Comparison of ENCODE assay signal across 9 cellular contexts in genomic region chr1:47437518-47438320, GRCh38. TPM values are rescaled to one million over a fixed set of nuclear protein-coding genes. Genes with fewer than 3 reads are reported as not detected.
DNase-seq lines count a peak whose midpoint lies in the region; ATAC-seq and FAIRE-seq lines count a peak whose summit lies in the region.
"Had no signal": no experiment of that assay in that cellular context is flagged by ENCODE, and none has a peak within 500 bp of the region (broad histone marks: within the 10 kb centered on the region; RNA-seq: fewer than 3 reads in every experiment).

Gene FOXD2 (plus strand): TSS chr1:47438044. CDS start chr1:47438136, 92 bp downstream.

- H3K4me3 Mint-ChIP-seq in memory B cell, result peak within 1 kb of the TSS; percentile 89

- peaks cover 26% of the 10 kb centered on the region for H3K4me1 ChIP-seq in ectodermal cell (ENCODE audit: control insufficient read depth, insufficient read depth, low read length)

- H3K27me3 Mint-ChIP-seq in memory B cell, result peaks cover 7% of the 10 kb centered on the region

- no peaks in the 10 kb centered on the region for H3K9me3 ChIP-seq in ectodermal cell (ENCODE audit: control insufficient read depth, low read length)

- H3K4me3 ChIP-seq in ectodermal cell (ENCODE audit: insufficient read depth, low read depth, low read length), result peak within 1 kb of the TSS; percentile 50

- H3K36me3 ChIP-seq in ectodermal cell (ENCODE audit: control insufficient read depth, insufficient read depth, low read length), result no peaks in the 10 kb centered on the region

- WGBS in ectodermal cell, 2 experiments, result 0 to 1% methylated on average over 94 of the region's 94 CpGs

- ATAC-seq in HG03439 (IDR thresholded peaks at IDR 0.05; ENCODE audit: unreplicated experiment) (peak; percentile 85), memory B cell (ENCODE audit: low read depth) (peak; percentile 85)

- peaks cover 100% of the 10 kb centered on the region for H3K27me3 ChIP-seq in ectodermal cell (ENCODE audit: control insufficient read depth, insufficient read depth, low read length, poor library complexity, severe bottlenecking)

- no peak within 1 kb of the TSS for H3K27ac Mint-ChIP-seq in memory B cell

- no peak within 1 kb of the TSS for H3K27ac ChIP-seq in ectodermal cell (ENCODE audit: insufficient read depth, low read depth, low read length, poor library complexity, severe bottlenecking)

- DNase-seq in CD1c-positive myeloid dendritic cell (ENCODE audit: extremely low spot score), result peak; percentile 93
- DNase-seq in GM19239 (ENCODE audit: insufficient read length, low spot score), result peak; percentile 99
- peak; percentile 81 to 97 for DNase-seq in NCI-H526 (lab: John Stamatoyannopoulos, UW)
- peak; percentile 77 to 94 for DNase-seq in activated CD4-positive, alpha-beta T cell treated with anti-CD3 and anti-CD28 coated beads, Interleukin-2, amount 50 U/mL, for 24 hours (ENCODE audit: low read depth in 1 of 2, low spot score in 1 of 2)
- DNase-seq in memory B cell (ENCODE audit: low spot score in 2 of 2), result peak; percentile 95 to 99
- peak; percentile 90 for DNase-seq in stimulated activated CD8-positive, alpha-beta memory T cell treated with anti-CD3 and anti-CD28 coated beads, Interleukin-12 subunit alpha, Interleukin-12 subunit beta, amount 100 ng/mL, for 4 hours (ENCODE audit: low read depth)

- FAIRE-seq in GM19239 (lab: Jason Lieb, UNC), result peak; percentile 93
- FAIRE-seq: islet of Langerhans had no signal

- H3K36me3 Mint-ChIP-seq in memory B cell, result no peaks in the 10 kb centered on the region

- peaks cover 20% of the 10 kb centered on the region for H3K4me1 Mint-ChIP-seq in memory B cell

- no peaks in the 10 kb centered on the region for H3K9me3 Mint-ChIP-seq in memory B cell

RNA-seq across cellular contexts. Expression of gene FOXD2, which starts in this region (rescaled TPM):
- not detected for polyA plus RNA-seq in ectodermal cell (2013, experiment 1 of 4)
- polyA plus RNA-seq in ectodermal cell (2013, experiment 2 of 4), result 0.05 TPM
- 0.16 TPM for polyA plus RNA-seq in ectodermal cell (2013, experiment 3 of 4)
- polyA plus RNA-seq in ectodermal cell (2013, experiment 4 of 4), result 0.08 TPM
